8 cellular contexts compared by ENCODE assay signal in genomic region chr1:193058529-193059281, GRCh38. TPM values are rescaled to one million over a fixed set of nuclear protein-coding genes. Genes with fewer than 3 reads are reported as not detected.
DNase-seq lines count a peak whose midpoint lies in the region; ATAC-seq and TF ChIP-seq lines count a peak whose summit lies in the region.

No MANE protein-coding gene starts in this region.

- peak overlapping the region; percentile 94 to 99 (median 96) for H3K27ac ChIP-seq in heart right ventricle

- WGBS in heart right ventricle, 2 donors = 1 to 2% methylated on average over 37 of the region's 37 CpGs

- no peak for TF ChIP-seq CTCF in heart right ventricle (IDR thresholded peaks at IDR 0.05)
- no peak for TF ChIP-seq CTCF in retinal pigment epithelial cell (conservative IDR thresholded peaks at IDR 0.05; ENCODE audit: low read depth, low read length)

- no peaks in the 10 kb centered on the region for H3K27me3 ChIP-seq in heart right ventricle

- DNase-seq in DMS53 treated with DMSO at 0.1 percent for 48 hours (lab: John Stamatoyannopoulos, UW; ENCODE audit: unreplicated experiment) = peak; percentile 62
- peak; percentile 8 for DNase-seq in HPDE6-E6E7 (ENCODE audit: extremely low spot score)
- DNase-seq in SIG-M5 treated with dmso at 0.1 percent for 504 hours (lab: John Stamatoyannopoulos, UW; ENCODE audit: unreplicated experiment) = peak; percentile 84
- peak; percentile 73 for DNase-seq in activated naive CD4-positive, alpha-beta T cell treated with Interleukin-2 at 50 U/mL for 16 hours
- DNase-seq in heart right ventricle = peak; percentile 11 to 17
- DNase-seq in retinal pigment epithelial cell (ENCODE audit: low read depth) = no peak
- no peak for DNase-seq in cerebellar cortex (ENCODE audit: low spot score)

- peaks cover 0 to 4% (median 0%) of the 10 kb centered on the region in 11 donors for H3K9me3 ChIP-seq in heart right ventricle

- intact Hi-C loops in heart right ventricle (cut with DNase I) = loop anchor here in 5 of 10 donors (1.0 to 5.0 kb wide), 5 partner anchors 46 to 64 kb away; partner anchors contain the start of genes CDC73 (in 5 of the 5) and GLRX2 (in 1 of the 5)

- no peaks in the 10 kb centered on the region for H3K36me3 ChIP-seq in heart right ventricle

- H3K4me3 ChIP-seq in heart right ventricle (peak overlapping the region; percentile 69 to 96 (median 82)), retinal pigment epithelial cell (ENCODE audit: low read length) (peak overlapping the region; percentile 91)

- H3K4me1 ChIP-seq in heart right ventricle = peaks cover 0 to 66% (median 48%) of the 10 kb centered on the region in 9 donors

- ATAC-seq in GM19468 (IDR thresholded peaks at IDR 0.05; ENCODE audit: extremely low read depth, unreplicated experiment) = peak; percentile 34
- peak in 6 of 8 donors; percentile 4 to 20 (median 12) for ATAC-seq in heart right ventricle

RNA-seq across cellular contexts. Expression of gene UCHL5, which starts 0.5 kb away (rescaled TPM):
- total RNA-seq in heart right ventricle = 10 to 100 TPM; 25.7 to 45.2 (median 35.9) TPM
- polyA plus RNA-seq in heart right ventricle = 10 to 100 TPM; 13.3 to 18.4 TPM

RNA-seq across cellular contexts. Expression of gene RO60, which starts 0.7 kb away (rescaled TPM):
- 10 to 100 TPM; 43.6 to 62.9 (median 55.9) TPM for total RNA-seq in heart right ventricle
- polyA plus RNA-seq in heart right ventricle = 1 to 10 TPM; 4.7 to 5.9 TPM

RNA-seq across cellular contexts. Expression of gene GLRX2, which starts 46.5 kb away (rescaled TPM):
- total RNA-seq in heart right ventricle = 10 to 100 TPM; 27.6 to 51.9 (median 33.5) TPM
- 10 to 100 TPM; 33.1 to 64.9 TPM for polyA plus RNA-seq in heart right ventricle

Comparison
In these comparisons a context has a peak if more than half of its experiments do, and no peak if none do; other contexts are left out.
1. DNase-seq: peak in DMS53 treated with DMSO at 0.1 percent for 48 hours (single experiment), HPDE6-E6E7 (single experiment), SIG-M5 treated with dmso at 0.1 percent for 504 hours (single experiment), activated naive CD4-positive, alpha-beta T cell treated with Interleukin-2 at 50 U/mL for 16 hours (single experiment) and heart right ventricle (2 of 2); none in retinal pigment epithelial cell (single experiment) and cerebellar cortex (single experiment).